8 cellular contexts compared by ENCODE assay signal in genomic region chr4:40058121-40058520, GRCh38. TPM values are rescaled to one million over a fixed set of nuclear protein-coding genes. Genes with fewer than 3 reads are reported as not detected.
A peak's percentile ranks its signal among the peaks of the same experiment; 100 is the strongest.
DNase-seq lines count a peak whose midpoint lies in the region; ATAC-seq, FAIRE-seq and TF ChIP-seq lines count a peak whose summit lies in the region.

No MANE protein-coding gene starts in this region.

- WGBS in A549 (ENCODE audit: missing lambda C conversion rate), result 14% methylated on average over 9 of the region's 9 CpGs

- no peak for DNase-seq in A549 (ENCODE audit: low read depth in 1 of 2, low spot score in 1 of 2)
- DNase-seq in breast epithelium (ENCODE audit: low spot score in 2 of 2), result no peak
- DNase-seq in mesothelial cell of epicardium (ENCODE audit: low spot score in 2 of 2, unreplicated experiment in 2 of 2), result no peak
- no peak for DNase-seq in GM10266 (ENCODE audit: extremely low spot score)
- no peak for DNase-seq in GM20000 (ENCODE audit: low spot score)
- no peak for DNase-seq in mucosa of descending colon

- no peak for ATAC-seq in A549
- no peak for ATAC-seq in GM18511 (IDR thresholded peaks at IDR 0.05; ENCODE audit: unreplicated experiment)
- no peak for ATAC-seq in mucosa of descending colon

- H3K9ac ChIP-seq in HUES48 (ENCODE audit: low read depth, low read length), result peak overlapping the region; percentile 95; the same call in 1 of the 2 replicates

- POLR2A ChIA-PET in A549 (lab: Yijun Ruan, JAX), result interaction anchor here (0.5 to 4.5 kb wide), 6 partner anchors 64 to 519 kb away, joined by 3 to 61 read pairs (median 3); no protein-coding TSS in a partner anchor

- H3K4me3 ChIP-seq in A549 (peak overlapping the region; percentile 78), HUES48 (ENCODE audit: low read depth, low read length) (peak overlapping the region; percentile 96), breast epithelium (peak overlapping the region; percentile 85 to 96 (median 86)), mucosa of descending colon (no peak overlapping the region)

- H3K4me1 Mint-ChIP-seq in mesothelial cell of epicardium, result peaks cover 29% of the 10 kb centered on the region

- H3K27ac Mint-ChIP-seq in mesothelial cell of epicardium, result peak overlapping the region; percentile 96

- TF ChIP-seq CTCF in A549 (IDR thresholded peaks at IDR 0.05), result no peak
- no peak for TF ChIP-seq CTCF in breast epithelium (IDR thresholded peaks at IDR 0.05)
- TF ChIP-seq CTCF in mesothelial cell of epicardium (IDR thresholded peaks at IDR 0.05; ENCODE audit: unreplicated experiment), result no peak
- no peak for TF ChIP-seq CTCF in GM10266 (IDR thresholded peaks at IDR 0.05; ENCODE audit: control insufficient read depth, insufficient read depth, low read depth, missing control alignments)
- TF ChIP-seq CTCF in GM20000 (IDR thresholded peaks at IDR 0.05; ENCODE audit: extremely low read depth, missing control alignments), result no peak
- no peak for TF ChIP-seq CTCF in mucosa of descending colon (IDR thresholded peaks at IDR 0.05)

- H3K27me3 ChIP-seq in HUES48 (ENCODE audit: control insufficient read depth, insufficient read depth, low read length), result no peaks in the 10 kb centered on the region
- no peaks in the 10 kb centered on the region for H3K27me3 ChIP-seq in breast epithelium

- H3K9me3 ChIP-seq in A549, result no peaks in the 10 kb centered on the region
- no peaks in the 10 kb centered on the region for H3K9me3 ChIP-seq in HUES48 (ENCODE audit: control insufficient read depth, insufficient read depth, low read length)
- H3K9me3 ChIP-seq in breast epithelium, result no peaks in the 10 kb centered on the region
- no peaks in the 10 kb centered on the region for H3K9me3 ChIP-seq in mucosa of descending colon

- no peak for TF ChIP-seq RAD21 in A549 (conservative IDR thresholded peaks at IDR 0.05 in 1 of 2, IDR thresholded peaks at IDR 0.05 in 1 of 2)

- peaks cover 11% of the 10 kb centered on the region; the same call in 2 of the 3 replicates for H3K4me1 ChIP-seq in A549
- peaks cover 26% of the 10 kb centered on the region for H3K4me1 ChIP-seq in HUES48 (ENCODE audit: control insufficient read depth, insufficient read depth, low read length)
- H3K4me1 ChIP-seq in breast epithelium, result no peaks in the 10 kb centered on the region
- peaks cover 24% of the 10 kb centered on the region for H3K4me1 ChIP-seq in mucosa of descending colon (ENCODE audit: low read depth)

- H3K4me3 Mint-ChIP-seq in mesothelial cell of epicardium, result peak overlapping the region; percentile 80

- no peak for FAIRE-seq in A549 (lab: Jason Lieb, UNC)

- H3K27me3 Mint-ChIP-seq in mesothelial cell of epicardium (ENCODE audit: low read depth), result no peaks in the 10 kb centered on the region

- CTCF ChIA-PET in A549 (lab: Yijun Ruan, JAX), result interaction anchor here (0.6 to 1.7 kb wide), 3 partner anchors 259 to 276 kb away, joined by 3 to 4 read pairs (median 4); no protein-coding TSS in a partner anchor

- H3K4me2 ChIP-seq in A549, result peak overlapping the region; percentile 77

- H3K36me3 ChIP-seq in HUES48 (ENCODE audit: control insufficient read depth, insufficient read depth, low read length) (peaks cover 13% of the 10 kb centered on the region; the same call in 1 of the 2 replicates), breast epithelium (no peaks in the 10 kb centered on the region), mucosa of descending colon (ENCODE audit: low read depth) (no peaks in the 10 kb centered on the region)

- no peak for TF ChIP-seq POLR2A in A549 (IDR thresholded peaks at IDR 0.05; ENCODE audit: low read length)
- no peak for TF ChIP-seq POLR2A in breast epithelium (IDR thresholded peaks at IDR 0.05)

- TF ChIP-seq EP300 in A549 (IDR thresholded peaks at IDR 0.05), result no peak

- H3K27ac ChIP-seq in A549, result peak overlapping the region; percentile 100
- H3K27ac ChIP-seq in HUES48 (ENCODE audit: low read depth, low read length), result peak overlapping the region; percentile 100
- peak overlapping the region; percentile 99 to 100 for H3K27ac ChIP-seq in breast epithelium

- peaks cover 11% of the 10 kb centered on the region for H3K36me3 Mint-ChIP-seq in mesothelial cell of epicardium

- intact Hi-C loops in breast epithelium (cut with DNase I; ENCODE audit: low total_unique reads), result no loop called here
- intact Hi-C loops in mucosa of descending colon (cut with DNase I, micrococcal nuclease), result loop anchor here in 1 of 2 donors (10.0 kb wide), 1 partner anchor 257 kb away; no protein-coding TSS in a partner anchor

- no peaks in the 10 kb centered on the region for H3K9me3 Mint-ChIP-seq in mesothelial cell of epicardium

TF ChIP-seq in A549, 52 proteins besides CTCF, POLR2A, EP300 and RAD21:
- TF ChIP-seq KDM5A (IDR thresholded peaks at IDR 0.05), result no peak
- no peak for TF ChIP-seq ESRRA (IDR thresholded peaks at IDR 0.05; ENCODE audit: borderline replicate concordance, low read length)
- no peak for TF ChIP-seq ZFP36 (IDR thresholded peaks at IDR 0.05; ENCODE audit: borderline replicate concordance, partially characterized antibody)
- TF ChIP-seq RFX5 (IDR thresholded peaks at IDR 0.05), result no peak
- no peak for TF ChIP-seq SREBF2 (IDR thresholded peaks at IDR 0.05)
- no peak for TF ChIP-seq JUNB (IDR thresholded peaks at IDR 0.05)

RNA-seq across cellular contexts. Expression of gene N4BP2, which starts 1.5 kb away (rescaled TPM):
- polyA plus RNA-seq in A549 (2011; rRNA removed) (8.3 and 10.4 TPM in 2 replicates), A549 (2017; fragmentation: RNase III; extraction: RNeasy Plus Mini Kit Qiagen cat#74134 plus additional on column Dnase treatment) (2.6 to 3.0 TPM (median 2.7 TPM) in 3 replicates)
- 0.77 and 0.84 TPM in 2 replicates for polyA plus RNA-seq in A549 (2012; cell fraction: cytosol; rRNA removed)
- polyA plus RNA-seq in A549 (2012; cell fraction: nucleus; rRNA removed), result 0.58 and 0.89 TPM in 2 replicates
- polyA minus RNA-seq in A549 (2011; rRNA and poly(A)+ RNA removed), result 6.3 and 6.6 TPM in 2 replicates
- total RNA-seq in breast epithelium (10 to 100 TPM in 2 of 3 donors, 1 to 10 TPM in 1; 7.2 to 26.8 (median 12.1) TPM), mesothelial cell of epicardium (38.9 to 41.0 TPM (median 40.6 TPM) in 3 replicates), mucosa of descending colon (10 to 100 TPM in 1 of 3 donors, 1 to 10 TPM in 2; 6.7 to 11.5 (median 7.2) TPM)
